In the genomic region with DNA sequence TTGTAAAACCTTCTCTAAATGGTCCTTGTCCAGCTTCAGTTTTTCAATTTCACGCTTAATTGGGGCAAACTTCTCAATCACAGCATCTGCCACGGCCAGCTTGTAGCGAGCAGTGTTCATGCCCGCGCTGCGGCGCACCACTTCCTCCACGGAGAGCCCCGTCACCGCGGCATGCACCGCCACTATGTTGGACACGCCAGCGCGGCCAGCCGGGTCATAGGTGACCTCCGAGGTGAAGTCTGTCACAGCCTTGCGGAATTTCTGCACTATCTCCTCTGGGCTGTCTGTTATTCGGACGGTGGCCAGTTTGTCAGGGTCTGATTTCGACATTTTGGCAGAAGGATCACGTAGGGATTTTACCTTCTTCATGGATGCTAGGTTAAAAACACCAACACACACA, we compare ENCODE assay signal across 31 cellular contexts. TPM values are rescaled to one million over a fixed set of nuclear protein-coding genes. Genes with fewer than 3 reads are reported as not detected.
"Had no signal": no experiment of that assay in that cellular context is flagged by ENCODE, and none has a peak within 500 bp of the region (broad histone marks: within the 10 kb centered on the region; RNA-seq: fewer than 3 reads in every experiment).

No MANE protein-coding gene starts in this region.

- H3K4me1 ChIP-seq: left lung, parathyroid adenoma, psoas muscle, stomach, testis, thyroid gland, transverse colon, upper lobe of right lung, uterus had no signal

- H3K4me3 ChIP-seq: left lung, lung, neural progenitor cell, psoas muscle, skin epidermis, stomach, testis, thyroid gland, transverse colon, upper lobe of right lung, uterus had no signal

- ATAC-seq: left colon; left lung; natural killer cell; psoas muscle; sciatic nerve; stimulated activated naive B cell treated with anti-CD40 and anti-IgM and Interleukin-4, amounts not matched to agents 10 μg/mL and 1 μg/mL and 100 μg/mL, for 72 hours; stimulated activated naive CD8-positive, alpha-beta T cell treated with anti-CD3 and anti-CD28 coated beads, Interleukin-15, Interleukin-2, amounts not matched to agents 100 U/mL and 50 U/mL, for 24 hours; upper lobe of right lung had no signal

- DNase-seq: hypothalamus; immature natural killer cell; kidney; left colon; left lung; mesendoderm; naive B cell; natural killer cell; nephron progenitor cell; occipital lobe; psoas muscle; stimulated activated CD4-positive, alpha-beta T cell treated with anti-CD3 and anti-CD28 coated beads, Interleukin-12 subunit alpha, Interleukin-12 subunit beta, amount 100 ng/mL, for 4 hours; stimulated activated CD4-positive, alpha-beta T cell treated with anti-CD3 and anti-CD28 coated beads, Interleukin-15, amount 100 ng/mL, for 24 hours; stimulated activated CD4-positive, alpha-beta T cell treated with anti-CD3 and anti-CD28 coated beads, Interleukin-2, amount 100 ng/mL, for 24 hours; stimulated activated CD4-positive, alpha-beta T cell treated with anti-CD3 and anti-CD28 coated beads, Interleukin-4, amount 100 ng/mL, for 1 hour; stimulated activated naive B cell treated with anti-CD40 and anti-IgM and Interleukin-4, amounts not matched to agents 10 μg/mL and 1 μg/mL and 100 μg/mL, for 72 hours; stimulated activated naive CD8-positive, alpha-beta T cell treated with anti-CD3 and anti-CD28 coated beads, Interleukin-15, Interleukin-2, amounts not matched to agents 100 U/mL and 50 U/mL, for 24 hours; stomach; testis; thyroid gland; transverse colon; upper lobe of right lung; uterus had no signal

- H2AFZ ChIP-seq: neural progenitor cell, parathyroid adenoma had no signal

- H3K79me2 ChIP-seq: parathyroid adenoma had no signal

- H3K27ac ChIP-seq: left lung, neural progenitor cell, neutrophil, parathyroid adenoma, psoas muscle, skin epidermis, stomach, testis, thyroid gland, transverse colon, upper lobe of right lung, uterus had no signal

- H3K36me3 ChIP-seq: neural progenitor cell, neutrophil, uterus had no signal

- H3K9me3 ChIP-seq: left lung, neutrophil, psoas muscle, stomach, testis, thyroid gland, transverse colon, upper lobe of right lung, uterus had no signal

- H3K9ac ChIP-seq: neural progenitor cell, parathyroid adenoma had no signal

- H3K4me2 ChIP-seq: neural progenitor cell had no signal

- FAIRE-seq: islet of Langerhans, kidney had no signal

- H3K27me3 ChIP-seq: left lung, neural progenitor cell, neutrophil, stomach, testis, thyroid gland, transverse colon, upper lobe of right lung, uterus had no signal

RNA-seq across cellular contexts. Expression of a gene that starts 44.8 kb away (rescaled TPM):
- total RNA-seq: left colon, mesothelial cell of epicardium, natural killer cell had no signal
- polyA plus RNA-seq: immature natural killer cell had no signal
